ENCODE assay signal across 23 cellular contexts in the genomic region with DNA sequence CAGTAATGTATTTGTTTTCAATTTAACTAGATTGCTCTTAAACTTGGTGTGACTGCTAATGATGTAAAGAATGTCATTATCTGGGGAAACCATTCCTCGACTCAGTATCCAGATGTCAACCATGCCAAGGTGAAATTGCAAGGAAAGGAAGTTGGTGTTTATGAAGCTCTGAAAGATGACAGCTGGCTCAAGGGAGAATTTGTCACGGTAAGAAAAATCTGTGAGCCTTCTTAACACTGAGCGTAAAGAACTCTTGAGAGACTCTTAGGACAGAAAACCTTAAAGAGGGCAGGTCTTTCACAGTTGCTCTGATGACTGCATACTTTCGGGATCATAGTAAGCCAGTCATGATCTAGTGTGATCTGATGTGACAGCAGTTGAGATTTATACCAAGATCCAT.
"Had no signal": no experiment of that assay in that cellular context is flagged by ENCODE, and none has a peak within 500 bp of the region (broad histone marks: within the 10 kb centered on the region; RNA-seq: fewer than 3 reads in every experiment).

No MANE protein-coding gene starts in this region.

- H3K9me3 ChIP-seq: esophagus muscularis mucosa, gastroesophageal sphincter, heart left ventricle, right lobe of liver, stomach, thyroid gland, vagina had no signal

- H3K27me3 Mint-ChIP-seq: natural killer cell treated with Interleukin-12 subunit alpha and Interleukin-12 subunit beta and Interleukin-15 and Interleukin-18, amount 100 ng/mL, for 72 hours; progenitor cell of endocrine pancreas had no signal

- DNase-seq: cortex of kidney; foreskin keratinocyte; heart left ventricle; kidney; mammary epithelial cell; right lobe of liver; small intestine; stimulated activated CD4-positive, alpha-beta T cell treated with anti-CD3 and anti-CD28 coated beads, Interleukin-12 subunit alpha, Interleukin-12 subunit beta, amount 100 ng/mL, for 4 hours; stimulated activated CD4-positive, alpha-beta T cell treated with anti-CD3 and anti-CD28 coated beads, Interleukin-2, amount 100 ng/mL, for 24 hours; stimulated activated CD4-positive, alpha-beta T cell treated with anti-CD3 and anti-CD28 coated beads, Interleukin-4, amount 100 ng/mL, for 24 hours; stimulated activated naive CD4-positive, alpha-beta T cell treated with Interleukin-2 at 50 U/mL for 16 hours; stomach; thyroid gland had no signal

- H3K4me1 Mint-ChIP-seq: neural progenitor cell; stimulated activated effector memory CD8-positive, alpha-beta T cell treated with anti-CD3 and anti-CD28 coated beads, Interleukin-12 subunit alpha, Interleukin-12 subunit beta, amount 100 ng/mL, for 72 hours had no signal

- H3K4me3 Mint-ChIP-seq: natural killer cell treated with Interleukin-12 subunit alpha and Interleukin-12 subunit beta and Interleukin-15 and Interleukin-18, amount 100 ng/mL, for 72 hours; neural progenitor cell; stimulated activated effector memory CD8-positive, alpha-beta T cell treated with anti-CD3 and anti-CD28 coated beads, Interleukin-12 subunit alpha, Interleukin-12 subunit beta, amount 100 ng/mL, for 72 hours had no signal

- H3K4me1 ChIP-seq: foreskin keratinocyte, gastroesophageal sphincter, neural progenitor cell, parathyroid adenoma, right lobe of liver, vagina had no signal

- ATAC-seq: foreskin keratinocyte; gastroesophageal sphincter; heart left ventricle; left lobe of liver; natural killer cell treated with Interleukin-12 subunit alpha and Interleukin-12 subunit beta and Interleukin-15 and Interleukin-18, amount 100 ng/mL, for 72 hours; right lobe of liver; stimulated activated effector memory CD8-positive, alpha-beta T cell treated with anti-CD3 and anti-CD28 coated beads, Interleukin-12 subunit alpha, Interleukin-12 subunit beta, amount 100 ng/mL, for 72 hours had no signal

- H3K9me3 Mint-ChIP-seq: natural killer cell treated with Interleukin-12 subunit alpha and Interleukin-12 subunit beta and Interleukin-15 and Interleukin-18, amount 100 ng/mL, for 72 hours; neural progenitor cell; stimulated activated effector memory CD8-positive, alpha-beta T cell treated with anti-CD3 and anti-CD28 coated beads, Interleukin-12 subunit alpha, Interleukin-12 subunit beta, amount 100 ng/mL, for 72 hours had no signal

- H3K4me3 ChIP-seq: esophagus muscularis mucosa, gastroesophageal sphincter, heart left ventricle, hepatocyte, neural progenitor cell, right lobe of liver, stomach, thyroid gland, vagina had no signal

- H3K27ac Mint-ChIP-seq: natural killer cell treated with Interleukin-12 subunit alpha and Interleukin-12 subunit beta and Interleukin-15 and Interleukin-18, amount 100 ng/mL, for 72 hours; neural progenitor cell; progenitor cell of endocrine pancreas; stimulated activated effector memory CD8-positive, alpha-beta T cell treated with anti-CD3 and anti-CD28 coated beads, Interleukin-12 subunit alpha, Interleukin-12 subunit beta, amount 100 ng/mL, for 72 hours had no signal

- H3K27ac ChIP-seq: esophagus muscularis mucosa, foreskin keratinocyte, gastroesophageal sphincter, heart left ventricle, hepatocyte, neural progenitor cell, parathyroid adenoma, right lobe of liver, stomach, thyroid gland, vagina had no signal

- H3K27me3 ChIP-seq: esophagus muscularis mucosa, foreskin keratinocyte, gastroesophageal sphincter, heart left ventricle, hepatocyte, neural progenitor cell, right lobe of liver, stomach, thyroid gland, vagina had no signal
